8 cellular contexts compared by ENCODE assay signal in the genomic region with DNA sequence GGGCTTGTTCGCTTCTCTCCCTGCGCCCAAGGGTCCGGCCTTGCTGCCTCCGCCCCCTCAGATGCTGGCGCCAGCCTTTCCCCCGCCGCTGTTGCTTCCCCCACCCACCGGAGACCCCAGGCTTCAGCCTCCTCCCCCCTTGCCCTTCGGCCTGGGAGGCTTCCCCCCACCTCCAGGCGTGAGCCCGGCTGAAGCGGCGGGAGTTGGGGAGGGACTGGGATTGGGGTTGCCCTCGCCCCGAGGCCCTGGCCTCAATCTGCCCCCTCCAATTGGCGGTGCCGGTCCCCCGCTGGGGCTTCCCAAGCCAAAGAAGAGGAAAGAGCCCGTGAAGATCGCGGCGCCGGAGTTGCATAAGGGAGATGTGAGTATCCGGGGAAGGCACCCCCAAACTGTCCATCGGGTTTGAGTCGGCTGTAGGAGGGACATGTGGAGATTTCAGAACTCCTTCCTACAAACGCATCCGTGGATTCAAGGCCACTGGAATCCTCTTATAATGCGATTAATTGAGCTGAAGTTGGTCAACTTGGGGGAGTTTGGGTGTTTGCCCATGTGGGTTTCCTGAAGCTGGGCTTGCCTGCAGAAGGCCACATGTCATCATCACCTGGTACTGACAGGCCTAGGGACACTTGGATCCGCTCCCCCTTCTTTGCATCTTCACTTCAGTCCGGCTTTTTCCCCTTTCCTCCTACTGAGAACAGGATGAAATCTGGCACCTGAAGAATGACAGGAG. TPM values are rescaled to one million over a fixed set of nuclear protein-coding genes. Genes with fewer than 3 reads are reported as not detected.
A peak's percentile ranks its signal among the peaks of the same experiment; 100 is the strongest.
DNase-seq lines count a peak whose midpoint lies in the region; ATAC-seq and TF ChIP-seq lines count a peak whose summit lies in the region.

No MANE protein-coding gene starts in this region.

- H3K27me3 ChIP-seq in OCI-LY1 (ENCODE audit: insufficient read depth, low read length), result no peaks in the 10 kb centered on the region

- H3K9me3 ChIP-seq in OCI-LY1 (ENCODE audit: low read length), result no peaks in the 10 kb centered on the region

- peaks cover 32% of the 10 kb centered on the region for H3K36me3 ChIP-seq in OCI-LY1 (ENCODE audit: insufficient read depth, low read length)

- H3K9me3 Mint-ChIP-seq in central memory CD8-positive, alpha-beta T cell, result no peaks in the 10 kb centered on the region

- peak overlapping the region; percentile 96 for H3K9ac ChIP-seq in OCI-LY1 (ENCODE audit: low read length)

- no peak for TF ChIP-seq POLR2A in lower leg skin (IDR thresholded peaks at IDR 0.05)

- H3K4me3 ChIP-seq in OCI-LY1 (ENCODE audit: low read depth, low read length, poor library complexity, severe bottlenecking) (peak overlapping the region; percentile 90), lower leg skin (ENCODE audit: low read depth, poor library complexity, severe bottlenecking) (peak overlapping the region; percentile 92)

- ATAC-seq in GM19455 (IDR thresholded peaks at IDR 0.05; ENCODE audit: unreplicated experiment) (peak; percentile 8), GM18502 (IDR thresholded peaks at IDR 0.05; ENCODE audit: poor library complexity, unreplicated experiment) (no peak)
- ATAC-seq in central memory CD8-positive, alpha-beta T cell (replicated peaks; ENCODE audit: extremely low read depth, poor library complexity, severe bottlenecking), result peak; percentile 1

- H3F3A ChIP-seq in OCI-LY1 (ENCODE audit: insufficient read depth, low read length), result no peaks in the 10 kb centered on the region

- 1% methylated on average over 8 to 21 of the region's 31 CpGs for WGBS in lower leg skin, 2 donors

- no peaks in the 10 kb centered on the region for H3K27me3 Mint-ChIP-seq in central memory CD8-positive, alpha-beta T cell

- H3K4me3 Mint-ChIP-seq in central memory CD8-positive, alpha-beta T cell, result no peak overlapping the region

- H3K27ac Mint-ChIP-seq in central memory CD8-positive, alpha-beta T cell (ENCODE audit: low read depth), result no peak overlapping the region

- peaks cover 29% of the 10 kb centered on the region for H3K4me1 ChIP-seq in OCI-LY1 (ENCODE audit: insufficient read depth, low read length, severe bottlenecking)

- H3K9me2 ChIP-seq in OCI-LY1 (ENCODE audit: low read depth, low read length), result no peaks in the 10 kb centered on the region

- H3K4me2 ChIP-seq in OCI-LY1 (ENCODE audit: low read length), result peak overlapping the region; percentile 86

- no peaks in the 10 kb centered on the region for H4K20me1 ChIP-seq in OCI-LY1 (ENCODE audit: insufficient read depth, low read length)

- TF ChIP-seq CTCF in OCI-LY1 (IDR thresholded peaks at IDR 0.05; ENCODE audit: low read length) (no peak), lower leg skin (IDR thresholded peaks at IDR 0.05) (no peak)

- H3K4me1 Mint-ChIP-seq in central memory CD8-positive, alpha-beta T cell, result peaks cover 43% of the 10 kb centered on the region

- H3K36me3 Mint-ChIP-seq in central memory CD8-positive, alpha-beta T cell (ENCODE audit: insufficient read depth), result peaks cover 22% of the 10 kb centered on the region

- peak overlapping the region; percentile 74 for H3K27ac ChIP-seq in OCI-LY1 (ENCODE audit: low read depth, low read length, poor library complexity, severe bottlenecking)

- DNase-seq in C1 segment of cervical spinal cord (lab: John Stamatoyannopoulos, UW), result peak in 9 of 14 donors; percentile 10 to 64 (median 43)
- peak in 1 of 2 donors; percentile 28 for DNase-seq in central memory CD8-positive, alpha-beta T cell (ENCODE audit: low spot score in 2 of 2)
- DNase-seq in lower leg skin (ENCODE audit: low spot score in 2 of 2), result peak in 1 of 2 donors; percentile 90
- DNase-seq in superior temporal gyrus (ENCODE audit: extremely low spot score), result peak; percentile 40
- DNase-seq in NCI-H774 (lab: John Stamatoyannopoulos, UW), result no peak

- peaks cover 49% of the 10 kb centered on the region for H3K79me2 ChIP-seq in OCI-LY1 (ENCODE audit: insufficient read depth, low read length)

- intact Hi-C loops in lower leg skin (cut with DNase I; ENCODE audit: low total_unique reads), result no loop called here

- no peak overlapping the region for H2AFZ ChIP-seq in OCI-LY1 (ENCODE audit: low read length)

RNA-seq across cellular contexts. Expression of gene PRCC, which starts 0.7 kb away (rescaled TPM):
- total RNA-seq in lower leg skin, result 10 to 100 TPM; 35.4 to 45.6 (median 38.8) TPM

RNA-seq across cellular contexts. Expression of gene HDGF, which starts 16.6 kb away (rescaled TPM):
- total RNA-seq in lower leg skin, result 100 to 1,000 TPM; 210 to 233 (median 222) TPM

RNA-seq across cellular contexts. Expression of gene MRPL24, which starts 27.2 kb away (rescaled TPM):
- 10 to 100 TPM; 34.0 to 44.9 (median 41.5) TPM for total RNA-seq in lower leg skin

RNA-seq across cellular contexts. Expression of gene ISG20L2, which starts 39.5 kb away (rescaled TPM):
- 10 to 100 TPM; 13.4 to 21.4 (median 16.7) TPM for total RNA-seq in lower leg skin

RNA-seq across cellular contexts. Expression of gene METTL25B, which starts 39.8 kb away (rescaled TPM):
- total RNA-seq in lower leg skin, result 10 to 100 TPM; 20.3 to 39.0 (median 28.2) TPM
